8 cellular contexts compared by ENCODE assay signal in genomic region chr11:96337541-96338530, GRCh38. TPM values are rescaled to one million over a fixed set of nuclear protein-coding genes. Genes with fewer than 3 reads are reported as not detected.
DNase-seq lines count a peak whose midpoint lies in the region; ATAC-seq, FAIRE-seq and TF ChIP-seq lines count a peak whose summit lies in the region.

No MANE protein-coding gene starts in this region.

- H3K4me1 Mint-ChIP-seq in activated naive CD4-positive, alpha-beta T cell treated with anti-CD3 and anti-CD28 coated beads, Interleukin-2, amount 50 U/mL, for 24 hours = peaks cover 60% of the 10 kb centered on the region

- peak overlapping the region; percentile 46 to 78 for H3K9ac ChIP-seq in kidney (ENCODE audit: low read length in 2 of 2)

- intact Hi-C loops in kidney (cut with DNase I) = no loop called here
- intact Hi-C loops in stomach (cut with DNase I; ENCODE audit: low total_unique reads) = no loop called here

- ATAC-seq in HG03439 (IDR thresholded peaks at IDR 0.05; ENCODE audit: unreplicated experiment) = peak; percentile 33

- no peak for TF ChIP-seq EP300 in stomach (IDR thresholded peaks at IDR 0.05)

- H3K36me3 ChIP-seq in kidney (ENCODE audit: control insufficient read depth in 1 of 2, insufficient read depth in 2 of 2, low read length in 2 of 2) = no peaks in the 10 kb centered on the region
- no peaks in the 10 kb centered on the region for H3K36me3 ChIP-seq in stomach

- peak; percentile 27 for DNase-seq in activated CD8-positive, alpha-beta memory T cell treated with anti-CD3 and anti-CD28 coated beads, Interleukin-2, amount 50 U/mL, for 4 hours
- no peak for DNase-seq in activated CD8-positive, alpha-beta memory T cell treated with anti-CD3 and anti-CD28 coated beads for 24 hours
- no peak for DNase-seq in kidney
- DNase-seq in stomach = no peak
- DNase-seq in NCI-H2196 treated with DMSO at 0.1 percent for 48 hours (lab: John Stamatoyannopoulos, UW; ENCODE audit: unreplicated experiment) = no peak
- no peak for DNase-seq in mucosa of gallbladder (ENCODE audit: low spot score)

- H3K4me3 ChIP-seq in kidney (ENCODE audit: low read length in 2 of 2) (peak overlapping the region; percentile 88 to 98), stomach (peak overlapping the region in 1 of 4 donors; percentile 69)

- no peak for TF ChIP-seq CTCF in kidney (IDR thresholded peaks at IDR 0.05; ENCODE audit: borderline replicate concordance, extremely low read depth, insufficient read depth)
- no peak for TF ChIP-seq CTCF in stomach (IDR thresholded peaks at IDR 0.05)

- H3K27me3 ChIP-seq in stomach = no peaks in the 10 kb centered on the region

- no peaks in the 10 kb centered on the region for H3K27me3 Mint-ChIP-seq in activated naive CD4-positive, alpha-beta T cell treated with anti-CD3 and anti-CD28 coated beads, Interleukin-2, amount 50 U/mL, for 24 hours

- peak overlapping the region; percentile 74 to 89 for H3K27ac ChIP-seq in kidney (ENCODE audit: low read depth in 2 of 2, low read length in 2 of 2)
- peak overlapping the region in 4 of 5 donors; percentile 85 to 90 (median 86) for H3K27ac ChIP-seq in stomach

- no peak for TF ChIP-seq POLR2A in stomach (IDR thresholded peaks at IDR 0.05)

- H3K4me3 Mint-ChIP-seq in activated naive CD4-positive, alpha-beta T cell treated with anti-CD3 and anti-CD28 coated beads, Interleukin-2, amount 50 U/mL, for 24 hours = peak overlapping the region; percentile 99

- H3K9me3 ChIP-seq in kidney (ENCODE audit: control insufficient read depth in 1 of 2, low read length in 2 of 2) (no peaks in the 10 kb centered on the region), stomach (no peaks in the 10 kb centered on the region)

- H3K4me1 ChIP-seq in kidney (ENCODE audit: control insufficient read depth in 1 of 2, insufficient read depth in 1 of 2, low read depth in 1 of 2, low read length in 2 of 2) (peaks cover 50 to 60% of the 10 kb centered on the region in 2 donors), stomach (peaks cover 42 to 66% (median 51%) of the 10 kb centered on the region in 4 donors)

- 22 to 47% (median 38%) methylated on average over 6 of the region's 6 CpGs for WGBS in stomach, 5 donors

- no peak for FAIRE-seq in kidney (lab: Jason Lieb, UNC)

- peak overlapping the region; percentile 82 for H3K27ac Mint-ChIP-seq in activated naive CD4-positive, alpha-beta T cell treated with anti-CD3 and anti-CD28 coated beads, Interleukin-2, amount 50 U/mL, for 24 hours

- H3K36me3 Mint-ChIP-seq in activated naive CD4-positive, alpha-beta T cell treated with anti-CD3 and anti-CD28 coated beads, Interleukin-2, amount 50 U/mL, for 24 hours = peaks cover 23% of the 10 kb centered on the region

- no peaks in the 10 kb centered on the region for H3K9me3 Mint-ChIP-seq in activated naive CD4-positive, alpha-beta T cell treated with anti-CD3 and anti-CD28 coated beads, Interleukin-2, amount 50 U/mL, for 24 hours

RNA-seq across cellular contexts. Expression of gene MAML2, which starts 5.2 kb away (rescaled TPM):
- 32.3 TPM for total RNA-seq in kidney
- polyA plus RNA-seq in kidney (ENCODE audit: insufficient read depth, low read depth, low replicate concordance) = 4.9 TPM
- 10 to 100 TPM in 4 of 5 donors, 1 to 10 TPM in 1; 7.8 to 22.8 (median 17.4) TPM for total RNA-seq in stomach
- 1 to 10 TPM; 1.3 to 3.4 (median 3.0) TPM for polyA plus RNA-seq in stomach
- 14.3 TPM for total RNA-seq in mucosa of gallbladder

RNA-seq across cellular contexts. Expression of gene CCDC82, which starts 51.9 kb away (rescaled TPM):
- total RNA-seq in kidney (25.8 TPM), stomach (100 to 1,000 TPM in 1 of 5 donors, 10 to 100 TPM in 4; 41.7 to 188 (median 58.4) TPM), mucosa of gallbladder (19.6 TPM)
- polyA plus RNA-seq in kidney (ENCODE audit: insufficient read depth, low read depth, low replicate concordance) (13.0 TPM), stomach (10 to 100 TPM; 12.0 to 16.5 (median 12.7) TPM)

RNA-seq across cellular contexts. Expression of gene JRKL, which starts 52.0 kb away (rescaled TPM):
- total RNA-seq in kidney (12.5 TPM), stomach (10 to 100 TPM in 1 of 5 donors, 1 to 10 TPM in 4; 3.3 to 11.9 (median 5.3) TPM), mucosa of gallbladder (12.9 TPM)
- polyA plus RNA-seq in kidney (ENCODE audit: insufficient read depth, low read depth, low replicate concordance) (4.6 TPM), stomach (1 to 10 TPM; 2.7 to 4.7 (median 4.0) TPM)
